Comparison of ENCODE assay signal across 13 cellular contexts in the genomic region with DNA sequence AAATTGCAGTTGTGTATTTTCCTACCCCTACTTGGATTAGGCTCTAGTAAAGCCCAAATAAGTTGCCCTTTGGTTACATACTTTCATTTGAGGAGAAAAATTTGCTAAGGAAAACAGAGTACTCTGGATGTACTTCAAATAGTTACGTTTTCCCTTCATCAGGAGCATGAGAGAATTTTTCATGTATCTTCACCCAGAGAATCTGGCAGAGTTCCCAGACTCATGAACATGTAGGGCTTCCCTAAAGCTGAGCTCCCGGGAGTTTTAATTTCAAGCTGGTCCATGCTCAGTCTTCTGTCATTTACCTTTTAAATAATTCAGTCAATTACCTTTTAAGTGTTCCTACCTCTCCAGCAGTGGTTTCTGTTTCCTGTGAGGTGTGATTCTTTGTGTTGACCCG.
A peak's percentile ranks its signal among the peaks of the same experiment; 100 is the strongest.
DNase-seq lines count a peak whose midpoint lies in the region; ATAC-seq and TF ChIP-seq lines count a peak whose summit lies in the region.
"Had no signal": no experiment of that assay in that cellular context is flagged by ENCODE, and none has a peak within 500 bp of the region (broad histone marks: within the 10 kb centered on the region; RNA-seq: fewer than 3 reads in every experiment).

No MANE protein-coding gene starts in this region.

- H3K18ac ChIP-seq in IMR-90 (ENCODE audit: low read depth, low read length), result no peak overlapping the region

- H4K5ac ChIP-seq in IMR-90 (ENCODE audit: low read depth, low read length), result no peak overlapping the region

- H2AK5ac ChIP-seq in IMR-90 (ENCODE audit: low read depth, low read length), result no peak overlapping the region

- no peak overlapping the region for H3K4ac ChIP-seq in IMR-90 (ENCODE audit: low read depth, low read length)

- no peaks in the 10 kb centered on the region for H3K79me1 ChIP-seq in IMR-90 (ENCODE audit: low read depth in 1 of 2, low read length in 2 of 2)

- H3K36me3 ChIP-seq in IMR-90 (ENCODE audit: control insufficient read depth, insufficient read depth, low read length) (no peaks in the 10 kb centered on the region), ascending aorta (no peaks in the 10 kb centered on the region), esophagus muscularis mucosa (no peaks in the 10 kb centered on the region)

- no peaks in the 10 kb centered on the region for H3K4me1 ChIP-seq in IMR-90 (ENCODE audit: control insufficient read depth, insufficient read depth, low read length)
- H3K4me1 ChIP-seq in ascending aorta, result no peaks in the 10 kb centered on the region
- no peaks in the 10 kb centered on the region for H3K4me1 ChIP-seq in esophagus muscularis mucosa

- WGBS in IMR-90 (ENCODE audit: extremely low coverage in 2 of 2, insufficient read length in 1 of 2), 2 experiments, result no CpG with 5 or more reads among the region's 3 CpGs
- WGBS in esophagus muscularis mucosa, result 18% methylated on average over 3 of the region's 3 CpGs

- DNase-seq in COLO668 (lab: John Stamatoyannopoulos, UW; ENCODE audit: unreplicated experiment) (peak; percentile 8), IMR-90 (peak; percentile 6), OCI-M1 (lab: John Stamatoyannopoulos, UW) (peak; percentile 9), fibroblast of the conjunctiva (ENCODE audit: low read depth) (peak; percentile 24), putamen (ENCODE audit: low spot score) (no peak), ascending aorta (ENCODE audit: low spot score in 2 of 2) (no peak), HEK293T (ENCODE audit: extremely low spot score) (no peak), esophagus muscularis mucosa (ENCODE audit: extremely low spot score) (no peak)
- DNase-seq: activated CD4-positive, alpha-beta T cell treated with anti-CD3 and anti-CD28 coated beads for 4 hours; activated naive CD8-positive, alpha-beta T cell treated with anti-CD3 and anti-CD28 coated beads for 36 hours; NCI-H526 treated with DMSO at 0.1 percent for 48 hours; occipital lobe; T-helper 2 cell had no signal

- TF ChIP-seq CTCF in IMR-90 (conservative IDR thresholded peaks at IDR 0.05; ENCODE audit: low read depth, low read length) (no peak), ascending aorta (IDR thresholded peaks at IDR 0.05) (no peak), esophagus muscularis mucosa (IDR thresholded peaks at IDR 0.05) (no peak)

- no peaks in the 10 kb centered on the region for H3K9me3 ChIP-seq in IMR-90 (ENCODE audit: control insufficient read depth, insufficient read depth, low read length)
- H3K9me3 ChIP-seq in ascending aorta, result no peaks in the 10 kb centered on the region
- H3K9me3 ChIP-seq in esophagus muscularis mucosa, result no peaks in the 10 kb centered on the region

- BruUV-seq in IMR-90 (replicated peaks; lab: Mats Ljungman, UMichigan), result no TSS peak

- no peak overlapping the region for H2AK9ac ChIP-seq in IMR-90 (replicated peaks; ENCODE audit: low read depth, low read length, poor library complexity)

- H2AFZ ChIP-seq in IMR-90 (replicated peaks; ENCODE audit: low read length, poor library complexity), result no peak overlapping the region

- H3K56ac ChIP-seq in IMR-90 (ENCODE audit: extremely low read depth, insufficient read depth, low read length), result no peak overlapping the region

- no peak overlapping the region for H3K23ac ChIP-seq in IMR-90 (ENCODE audit: low read depth, low read length)

- no peak overlapping the region for H4K8ac ChIP-seq in IMR-90 (ENCODE audit: low read depth in 2 of 2, low read length in 2 of 2)

- intact Hi-C loops in IMR-90 (cut with micrococcal nuclease) (no loop called here), ascending aorta (cut with DNase I) (no loop called here), esophagus muscularis mucosa (cut with DNase I) (no loop called here)

- CTCF ChIA-PET in IMR-90 (lab: Yijun Ruan, JAX) (no interaction called here), HEK293T (lab: Yijun Ruan, JAX) (no interaction called here)

- no peaks in the 10 kb centered on the region for H4K20me1 ChIP-seq in IMR-90 (ENCODE audit: insufficient read depth, low read length)

- no peak for TF ChIP-seq EP300 in esophagus muscularis mucosa (IDR thresholded peaks at IDR 0.05)

- H3K27ac ChIP-seq in IMR-90 (ENCODE audit: insufficient read depth, low read length) (no peak overlapping the region), ascending aorta (no peak overlapping the region), esophagus muscularis mucosa (replicated peaks in 1 of 4) (no peak overlapping the region)

- no peak for ATAC-seq in IMR-90 (ENCODE audit: low read depth)

- no peak overlapping the region for H4K91ac ChIP-seq in IMR-90 (ENCODE audit: insufficient read depth, low read depth, low read length)

- POLR2A ChIA-PET in IMR-90 (lab: Charles Lee; ENCODE audit: unreplicated experiment), result no interaction called here
- POLR2A ChIA-PET in HEK293T (lab: Yijun Ruan, JAX), result no interaction called here

- H3K9ac ChIP-seq in IMR-90 (ENCODE audit: low read depth, low read length), result no peak overlapping the region

- no peak overlapping the region for H2BK5ac ChIP-seq in IMR-90 (ENCODE audit: low read depth, low read length, poor library complexity, severe bottlenecking)

- H3K14ac ChIP-seq in IMR-90 (replicated peaks; ENCODE audit: low read depth, low read length), result no peak overlapping the region

- H3K4me2 ChIP-seq in IMR-90 (ENCODE audit: low read depth, low read length), result no peak overlapping the region

- H3K4me3 ChIP-seq in IMR-90 (ENCODE audit: insufficient read depth, low read depth, low read length) (no peak overlapping the region), ascending aorta (no peak overlapping the region), esophagus muscularis mucosa (no peak overlapping the region)

- no peak overlapping the region for H2BK120ac ChIP-seq in IMR-90 (ENCODE audit: low read depth, low read length)

- TF ChIP-seq POLR2A in IMR-90 (IDR thresholded peaks at IDR 0.05; ENCODE audit: low read depth, low read length), result no peak
- TF ChIP-seq POLR2A in esophagus muscularis mucosa (IDR thresholded peaks at IDR 0.05; ENCODE audit: low read depth), result no peak

- H2BK20ac ChIP-seq in IMR-90 (ENCODE audit: low read depth, low read length), result no peak overlapping the region

- in situ Hi-C loops in IMR-90 (cut with MboI; ENCODE audit: low sequenced_read_pairs), result no loop called here

- H3K27me3 ChIP-seq in IMR-90 (ENCODE audit: control insufficient read depth, insufficient read depth, low read length), result no peaks in the 10 kb centered on the region
- H3K27me3 ChIP-seq in ascending aorta, result no peaks in the 10 kb centered on the region
- H3K27me3 ChIP-seq in esophagus muscularis mucosa, result no peaks in the 10 kb centered on the region

- dilution Hi-C loops in IMR-90 (cut with HindIII; ENCODE audit: low sequenced_read_pairs, unreplicated experiment), result no loop called here

- TF ChIP-seq RAD21 in IMR-90 (IDR thresholded peaks at IDR 0.05; ENCODE audit: low read length), result no peak

- no peaks in the 10 kb centered on the region for H3K9me1 ChIP-seq in IMR-90 (ENCODE audit: insufficient read depth, low read length)

- no peak overlapping the region for H2BK15ac ChIP-seq in IMR-90 (ENCODE audit: low read depth, low read length)

TF ChIP-seq in IMR-90, 13 proteins besides CTCF, POLR2A, EP300 and RAD21:
- TF ChIP-seq, protein P1, sequence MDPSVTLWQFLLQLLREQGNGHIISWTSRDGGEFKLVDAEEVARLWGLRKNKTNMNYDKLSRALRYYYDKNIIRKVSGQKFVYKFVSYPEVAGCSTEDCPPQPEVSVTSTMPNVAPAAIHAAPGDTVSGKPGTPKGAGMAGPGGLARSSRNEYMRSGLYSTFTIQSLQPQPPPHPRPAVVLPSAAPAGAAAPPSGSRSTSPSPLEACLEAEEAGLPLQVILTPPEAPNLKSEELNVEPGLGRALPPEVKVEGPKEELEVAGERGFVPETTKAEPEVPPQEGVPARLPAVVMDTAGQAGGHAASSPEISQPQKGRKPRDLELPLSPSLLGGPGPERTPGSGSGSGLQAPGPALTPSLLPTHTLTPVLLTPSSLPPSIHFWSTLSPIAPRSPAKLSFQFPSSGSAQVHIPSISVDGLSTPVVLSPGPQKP (IDR thresholded peaks at IDR 0.05; ENCODE audit: borderline replicate concordance, low read depth, low read length), result no peak
- TF ChIP-seq RCOR1 (IDR thresholded peaks at IDR 0.05; ENCODE audit: insufficient replicate concordance, low read length), result no peak
- TF ChIP-seq SMC3 (IDR thresholded peaks at IDR 0.05; ENCODE audit: low read depth, low read length), result no peak

TF ChIP-seq in HEK293T, 16 proteins besides CTCF, POLR2A, EP300 and RAD21:
- TF ChIP-seq LEF1 (IDR thresholded peaks at IDR 0.05; ENCODE audit: borderline replicate concordance) (no peak), FOXM1 (IDR thresholded peaks at IDR 0.05; ENCODE audit: borderline replicate concordance) (no peak), SP1 (IDR thresholded peaks at IDR 0.05) (no peak), ARNT (IDR thresholded peaks at IDR 0.05) (no peak), L3MBTL2 (conservative IDR thresholded peaks at IDR 0.05) (no peak), FOXA1 (IDR thresholded peaks at IDR 0.05) (no peak), FOXK2 (IDR thresholded peaks at IDR 0.05) (no peak), SUZ12 (IDR thresholded peaks at IDR 0.05) (no peak), TARDBP (IDR thresholded peaks at IDR 0.05) (no peak), BHLHE40 (IDR thresholded peaks at IDR 0.05; ENCODE audit: borderline replicate concordance) (no peak), NFRKB (IDR thresholded peaks at IDR 0.05) (no peak), HDGF (IDR thresholded peaks at IDR 0.05; ENCODE audit: borderline replicate concordance) (no peak), CTBP1 (IDR thresholded peaks at IDR 0.05; ENCODE audit: borderline replicate concordance) (no peak), ELF4 (IDR thresholded peaks at IDR 0.05) (no peak), ZNF384 (IDR thresholded peaks at IDR 0.05) (no peak)
- TF ChIP-seq, protein P2, sequence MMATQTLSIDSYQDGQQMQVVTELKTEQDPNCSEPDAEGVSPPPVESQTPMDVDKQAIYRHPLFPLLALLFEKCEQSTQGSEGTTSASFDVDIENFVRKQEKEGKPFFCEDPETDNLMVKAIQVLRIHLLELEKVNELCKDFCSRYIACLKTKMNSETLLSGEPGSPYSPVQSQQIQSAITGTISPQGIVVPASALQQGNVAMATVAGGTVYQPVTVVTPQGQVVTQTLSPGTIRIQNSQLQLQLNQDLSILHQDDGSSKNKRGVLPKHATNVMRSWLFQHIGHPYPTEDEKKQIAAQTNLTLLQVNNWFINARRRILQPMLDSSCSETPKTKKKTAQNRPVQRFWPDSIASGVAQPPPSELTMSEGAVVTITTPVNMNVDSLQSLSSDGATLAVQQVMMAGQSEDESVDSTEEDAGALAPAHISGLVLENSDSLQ (IDR thresholded peaks at IDR 0.05), result no peak

Comparison
In these comparisons a context has a peak if more than half of its experiments do, and no peak if none do; other contexts are left out.
1. DNase-seq: peak in COLO668 (single experiment), IMR-90 (single experiment), OCI-M1 (single experiment) and fibroblast of the conjunctiva (single experiment); none in putamen (single experiment), ascending aorta (0 of 2), HEK293T (single experiment) and esophagus muscularis mucosa (single experiment).